13 cellular contexts compared by ENCODE assay signal in the genomic region with DNA sequence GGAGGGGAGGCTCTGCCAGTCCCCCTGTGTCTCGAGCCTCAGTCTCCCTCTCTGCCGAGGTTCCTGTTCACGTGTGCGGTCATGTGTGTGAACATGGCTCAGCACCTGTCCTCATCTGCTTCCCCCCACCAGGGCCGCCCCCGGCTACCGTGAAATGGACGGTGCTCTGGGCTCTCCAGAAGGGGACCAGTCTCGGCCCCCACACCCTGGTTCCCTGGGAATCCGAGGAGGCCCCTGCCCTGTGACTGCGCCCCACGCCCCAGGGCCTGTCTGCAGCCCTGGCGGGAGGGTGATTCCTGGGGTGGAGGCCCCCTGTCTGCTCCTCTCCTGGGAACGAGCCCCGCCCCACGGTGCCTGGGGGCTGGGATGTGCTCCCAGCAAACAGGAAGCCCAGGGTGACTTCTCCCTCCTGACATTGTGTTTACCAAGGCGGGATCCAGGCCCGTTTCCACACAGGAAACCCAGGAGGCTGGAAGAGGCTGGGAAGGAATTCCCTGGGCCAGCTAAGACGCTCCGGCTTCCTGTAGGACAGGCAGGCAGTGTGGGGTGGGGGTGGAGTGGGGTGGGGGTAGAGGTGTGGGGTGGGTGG. TPM values are rescaled to one million over a fixed set of nuclear protein-coding genes. Genes with fewer than 3 reads are reported as not detected.
DNase-seq lines count a peak whose midpoint lies in the region; ATAC-seq and TF ChIP-seq lines count a peak whose summit lies in the region.
"Had no signal": no experiment of that assay in that cellular context is flagged by ENCODE, and none has a peak within 500 bp of the region (broad histone marks: within the 10 kb centered on the region; RNA-seq: fewer than 3 reads in every experiment).

No MANE protein-coding gene starts in this region.

- no peak for TF ChIP-seq CTCF in uterus (IDR thresholded peaks at IDR 0.05)

- ATAC-seq in stimulated activated naive CD8-positive, alpha-beta T cell treated with anti-CD3 and anti-CD28 coated beads, Interleukin-15, amount 100 ng/mL, for 72 hours, result peak; percentile 26
- no peak for ATAC-seq in stimulated activated naive CD8-positive, alpha-beta T cell treated with anti-CD3 and anti-CD28 coated beads, Interleukin-15, Interleukin-2, amounts not matched to agents 100 U/mL and 50 U/mL, for 24 hours
- no peak for ATAC-seq in HG03521 (IDR thresholded peaks at IDR 0.05; ENCODE audit: unreplicated experiment)
- no peak for ATAC-seq in T-cell (replicated peaks in 1 of 4)
- ATAC-seq: K562; naive thymus-derived CD8-positive, alpha-beta T cell had no signal

- no peak overlapping the region for H3K4me3 Mint-ChIP-seq in stimulated activated naive CD8-positive, alpha-beta T cell treated with anti-CD3 and anti-CD28 coated beads, Interleukin-15, amount 100 ng/mL, for 72 hours
- no peak overlapping the region for H3K4me3 Mint-ChIP-seq in T-cell
- H3K4me3 Mint-ChIP-seq: B cell; naive thymus-derived CD8-positive, alpha-beta T cell had no signal

- POLR2A ChIA-PET in T-cell (lab: Charles Lee), result no interaction called here

- H3K4me1 ChIP-seq in uterus, result no peaks in the 10 kb centered on the region

- CTCF ChIA-PET in T-cell (lab: Charles Lee), result no interaction called here

- no peaks in the 10 kb centered on the region for H3K27me3 ChIP-seq in uterus

- intact Hi-C loops in uterus (cut with DNase I; ENCODE audit: low total_unique reads), result no loop called here

- no peaks in the 10 kb centered on the region for H3K9me3 Mint-ChIP-seq in stimulated activated naive CD8-positive, alpha-beta T cell treated with anti-CD3 and anti-CD28 coated beads, Interleukin-15, amount 100 ng/mL, for 72 hours
- H3K9me3 Mint-ChIP-seq in T-cell, result no peaks in the 10 kb centered on the region
- H3K9me3 Mint-ChIP-seq: naive thymus-derived CD8-positive, alpha-beta T cell had no signal

- TF ChIP-seq POLR2A in uterus (IDR thresholded peaks at IDR 0.05), result no peak

- H3K27ac ChIP-seq in SK-N-MC (no peak overlapping the region), uterus (peak overlapping the region; percentile 18 to 27)

- 0 out of 2 replicates have a peak overlapping the region, but pooled peaks have one; percentile 22 for H3K4me3 ChIP-seq in SK-N-MC
- no peak overlapping the region for H3K4me3 ChIP-seq in uterus
- H3K4me3 ChIP-seq: K562 had no signal

- no peaks in the 10 kb centered on the region for H3K4me1 Mint-ChIP-seq in stimulated activated naive CD8-positive, alpha-beta T cell treated with anti-CD3 and anti-CD28 coated beads, Interleukin-15, amount 100 ng/mL, for 72 hours
- H3K4me1 Mint-ChIP-seq in T-cell, result no peaks in the 10 kb centered on the region
- H3K4me1 Mint-ChIP-seq: B cell; naive thymus-derived CD8-positive, alpha-beta T cell had no signal

- H3K36me3 ChIP-seq in SK-N-MC (ENCODE audit: insufficient read depth, low read length) (no peaks in the 10 kb centered on the region), uterus (no peaks in the 10 kb centered on the region)

- H3K9me3 ChIP-seq in SK-N-MC (ENCODE audit: low read depth, low read length), result no peaks in the 10 kb centered on the region
- H3K9me3 ChIP-seq in uterus, result no peaks in the 10 kb centered on the region

- no peak overlapping the region for H3K9ac ChIP-seq in SK-N-MC (ENCODE audit: insufficient read length)

- no peak for DNase-seq in stimulated activated naive CD8-positive, alpha-beta T cell treated with anti-CD3 and anti-CD28 coated beads, Interleukin-15, amount 100 ng/mL, for 72 hours
- DNase-seq in stimulated activated naive CD8-positive, alpha-beta T cell treated with anti-CD3 and anti-CD28 coated beads, Interleukin-15, Interleukin-2, amounts not matched to agents 100 U/mL and 50 U/mL, for 24 hours, result no peak
- DNase-seq in SK-N-MC (ENCODE audit: low read depth, low spot score) (no peak), left kidney (ENCODE audit: low read depth, low spot score) (peak; percentile 41), uterus (peak in 1 of 2 donors; percentile 28), T-cell (no peak), NCI-H2171 treated with DMSO at 0.1 percent for 48 hours (lab: John Stamatoyannopoulos, UW) (no peak)
- DNase-seq: naive thymus-derived CD8-positive, alpha-beta T cell; NK-92 treated with Interleukin-12 subunit alpha and Interleukin-12 subunit beta, amount 100 ng/mL, for 24 hours; stimulated activated CD4-positive, alpha-beta T cell treated with anti-CD3 and anti-CD28 coated beads, Interleukin-1b, Interleukin-23, amount 100 ng/mL, for 48 hours had no signal

- no peak overlapping the region for H3K27ac Mint-ChIP-seq in stimulated activated naive CD8-positive, alpha-beta T cell treated with anti-CD3 and anti-CD28 coated beads, Interleukin-15, amount 100 ng/mL, for 72 hours
- H3K27ac Mint-ChIP-seq in T-cell, result no peak overlapping the region
- H3K27ac Mint-ChIP-seq: B cell; naive thymus-derived CD8-positive, alpha-beta T cell had no signal

- H3K27me3 Mint-ChIP-seq in stimulated activated naive CD8-positive, alpha-beta T cell treated with anti-CD3 and anti-CD28 coated beads, Interleukin-15, amount 100 ng/mL, for 72 hours, result no peaks in the 10 kb centered on the region
- peaks cover 0 to 1% of the 10 kb centered on the region in 2 donors for H3K27me3 Mint-ChIP-seq in T-cell
- H3K27me3 Mint-ChIP-seq: B cell had no signal

- no peaks in the 10 kb centered on the region for H3K36me3 Mint-ChIP-seq in T-cell
- H3K36me3 Mint-ChIP-seq: naive thymus-derived CD8-positive, alpha-beta T cell had no signal

RNA-seq across cellular contexts. Expression of gene KIF26A, which starts 46.6 kb away (rescaled TPM):
- total RNA-seq in uterus, result 10 to 100 TPM in 1 of 4 donors, 1 to 10 TPM in 3; 4.1 to 10.5 (median 7.5) TPM
- 1 to 10 TPM in 1 of 5 donors, under 1 TPM in 4; 0.07 to 1.6 (median 0.44) TPM for total RNA-seq in T-cell
- total RNA-seq: B cell had no signal
